In the genomic region with DNA sequence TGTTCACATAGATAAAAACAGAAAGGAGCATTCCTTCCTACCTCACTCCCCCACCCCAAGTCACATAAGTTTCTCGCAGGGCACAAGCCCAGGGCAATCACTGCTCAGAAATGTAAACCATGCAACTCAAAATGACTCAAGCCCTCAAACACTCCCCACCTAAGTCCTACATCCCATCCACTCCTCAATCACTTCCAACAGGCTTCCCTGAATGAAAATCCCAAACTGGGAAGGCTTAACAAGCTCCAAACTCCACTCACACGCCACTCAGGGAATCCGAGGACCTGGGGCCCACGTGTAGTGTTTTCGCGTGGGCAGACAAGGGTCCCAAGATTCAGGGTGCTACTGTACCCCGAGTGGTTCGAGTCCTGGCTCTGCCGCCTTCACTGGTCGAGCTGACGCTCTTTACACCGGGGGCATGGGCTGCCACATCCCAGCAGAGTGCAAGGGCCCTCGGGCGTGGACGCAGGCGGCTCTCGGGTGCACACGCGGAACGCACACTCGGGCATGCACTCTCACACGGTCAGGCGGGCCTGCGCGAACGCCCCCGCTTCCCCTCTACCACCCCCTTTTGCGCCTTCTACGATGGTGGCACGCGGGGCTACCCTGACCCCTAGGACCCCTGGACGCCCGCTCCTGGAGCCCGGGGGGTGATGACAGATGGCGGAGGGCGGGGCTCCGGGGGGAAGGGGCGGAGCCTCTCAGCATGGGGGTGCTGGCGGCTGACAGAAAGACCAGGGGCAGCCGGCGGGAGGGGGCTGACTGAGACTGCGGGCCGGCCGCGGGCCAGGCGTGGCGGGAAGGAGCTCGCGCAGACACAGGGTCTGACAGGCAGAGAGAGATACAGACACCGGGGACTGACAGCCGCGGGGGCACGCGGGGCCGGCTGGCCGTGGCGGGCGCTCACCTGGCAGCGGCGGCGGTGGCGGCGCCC, we compare ENCODE assay signal across 8 cellular contexts. TPM values are rescaled to one million over a fixed set of nuclear protein-coding genes. Genes with fewer than 3 reads are reported as not detected.
DNase-seq lines count a peak whose midpoint lies in the region; ATAC-seq and TF ChIP-seq lines count a peak whose summit lies in the region.

No MANE protein-coding gene starts in this region.

- H3K4me3 ChIP-seq in ascending aorta: peak overlapping the region; percentile 94

- ATAC-seq in sciatic nerve: peak; percentile 64

- intact Hi-C loops in ascending aorta (cut with DNase I): loop anchor here (1.0 to 5.0 kb wide), 4 partner anchors 12 to 85 kb away; partner anchors contain the start of gene LPIN3
- intact Hi-C loops in sciatic nerve (cut with DNase I): no loop called here

- no peaks in the 10 kb centered on the region for H3K27me3 ChIP-seq in ascending aorta

- in situ Hi-C loops in G401 (cut with HindIII; ENCODE audit: low sequenced_read_pairs): no loop called here

- peak; percentile 77 for DNase-seq in G401 (ENCODE audit: low spot score)
- peak; percentile 36 for DNase-seq in GOT3 (lab: John Stamatoyannopoulos, UW)
- DNase-seq in Kasumi-1 (lab: John Stamatoyannopoulos, UW): peak; percentile 40 to 65
- DNase-seq in T-helper 22 cell (ENCODE audit: low read depth): peak; percentile 56
- DNase-seq in ascending aorta (ENCODE audit: low spot score in 2 of 2): peak; percentile 17 to 88
- peak; percentile 45 to 79 for DNase-seq in hippocampal formation (lab: John Stamatoyannopoulos, UW)
- DNase-seq in sciatic nerve (ENCODE audit: low spot score): peak; percentile 90
- no peak for DNase-seq in KG1 (lab: John Stamatoyannopoulos, UW)

- TF ChIP-seq CTCF in ascending aorta (IDR thresholded peaks at IDR 0.05): no peak

- H3K4me1 ChIP-seq in ascending aorta: peaks cover 0 to 22% of the 10 kb centered on the region in 2 donors

- H3K27ac ChIP-seq in ascending aorta: peak overlapping the region; percentile 87 to 90

- no peaks in the 10 kb centered on the region for H3K36me3 ChIP-seq in ascending aorta

- no peaks in the 10 kb centered on the region for H3K9me3 ChIP-seq in ascending aorta

RNA-seq across cellular contexts. Expression of gene ZHX3, which starts 0.7 kb away (rescaled TPM):
- 2.7 and 3.0 TPM in 2 replicates for total RNA-seq in G401 (2014; rRNA removed; shearing (Covaris generic))
- total RNA-seq in ascending aorta (53.3 TPM), sciatic nerve (39.7 TPM)

RNA-seq across cellular contexts. Expression of gene LPIN3, which starts 23.8 kb away (rescaled TPM):
- total RNA-seq in G401 (2014; rRNA removed; shearing (Covaris generic)): 10.8 and 14.6 TPM in 2 replicates
- total RNA-seq in ascending aorta (63.0 TPM), sciatic nerve (12.9 TPM)

RNA-seq across cellular contexts. Expression of gene EMILIN3, which starts 49.7 kb away (rescaled TPM):
- total RNA-seq in G401 (2014; rRNA removed; shearing (Covaris generic)): 0.71 TPM in 1 of 2 replicates, not detected in the other
- total RNA-seq in ascending aorta (0.53 TPM), sciatic nerve (9.9 TPM)

Comparison
In these comparisons a context has a peak if more than half of its experiments do, and no peak if none do; other contexts are left out.
1. RNA of gene ZHX3, which starts 0.7 kb away (total RNA-seq): 53.3 TPM in ascending aorta (single experiment) and 39.7 TPM in sciatic nerve (single experiment); 2.7 to 3.0 TPM in G401; every median in the first group is over 10 times any median in the second.